27 cellular contexts compared by ENCODE assay signal in genomic region chr6:114282268-114282667, GRCh38.
DNase-seq lines count a peak whose midpoint lies in the region; ATAC-seq and TF ChIP-seq lines count a peak whose summit lies in the region.
"Had no signal": no experiment of that assay in that cellular context is flagged by ENCODE, and none has a peak within 500 bp of the region (broad histone marks: within the 10 kb centered on the region; RNA-seq: fewer than 3 reads in every experiment).

No MANE protein-coding gene starts in this region.

- H3K27ac ChIP-seq in endodermal cell (ENCODE audit: low read depth, low read length), result peak overlapping the region; percentile 51
- no peak overlapping the region for H3K27ac ChIP-seq in neural progenitor cell
- H3K27ac ChIP-seq: Peyer's patch, stomach, thyroid gland had no signal

- no peak for ATAC-seq in HG03432 (IDR thresholded peaks at IDR 0.05; ENCODE audit: unreplicated experiment)
- ATAC-seq: activated T-cell treated with anti-CD3 and anti-CD28 coated beads, Interleukin-2, amount 50 U/mL, for 4 hours; HCT116 had no signal

- H3K9me3 ChIP-seq in endodermal cell (ENCODE audit: control insufficient read depth, low read length) (no peaks in the 10 kb centered on the region), neural progenitor cell (ENCODE audit: low read depth) (no peaks in the 10 kb centered on the region)
- H3K9me3 ChIP-seq: Peyer's patch, stomach, thyroid gland had no signal

- H3K9ac ChIP-seq in endodermal cell (ENCODE audit: extremely low read depth, low read length, poor library complexity, severe bottlenecking) (no peak overlapping the region), neural progenitor cell (no peak overlapping the region)

- H3K36me3 Mint-ChIP-seq in endodermal cell (ENCODE audit: low read depth) (no peaks in the 10 kb centered on the region), neural progenitor cell (no peaks in the 10 kb centered on the region), mesothelial cell of epicardium (no peaks in the 10 kb centered on the region)
- H3K36me3 Mint-ChIP-seq: memory B cell had no signal

- H3K4me1 ChIP-seq in endodermal cell (ENCODE audit: control insufficient read depth, insufficient read depth, low read length), result no peaks in the 10 kb centered on the region
- H3K4me1 ChIP-seq in neural progenitor cell, result peaks cover 25% of the 10 kb centered on the region
- H3K4me1 ChIP-seq: Peyer's patch, stomach, thyroid gland had no signal

- no peak overlapping the region for H3K4me3 Mint-ChIP-seq in endodermal cell
- peak overlapping the region; percentile 48 for H3K4me3 Mint-ChIP-seq in neural progenitor cell
- H3K4me3 Mint-ChIP-seq in mesothelial cell of epicardium, result no peak overlapping the region
- H3K4me3 Mint-ChIP-seq: activated CD4-positive, alpha-beta T cell treated with anti-CD3 and anti-CD28 coated beads, Interleukin-2, amount 10 ng/mL, durations not matched to agents 7 days and 5 days; activated T-cell treated with anti-CD3 and anti-CD28 coated beads, Interleukin-2, amount 50 U/mL, for 4 hours; B cell; memory B cell had no signal

- H2AFZ ChIP-seq in neural progenitor cell (replicated peaks), result peak overlapping the region; percentile 48

- no peak for TF ChIP-seq CTCF in endodermal cell (conservative IDR thresholded peaks at IDR 0.05)
- TF ChIP-seq CTCF in neural progenitor cell (IDR thresholded peaks at IDR 0.05), result no peak
- TF ChIP-seq CTCF in GM10248 (IDR thresholded peaks at IDR 0.05; ENCODE audit: control extremely low read depth, extremely low read depth, low read depth, missing control alignments), result no peak
- no peak for TF ChIP-seq CTCF in mesothelial cell of epicardium (IDR thresholded peaks at IDR 0.05; ENCODE audit: unreplicated experiment)

- H3K4me1 Mint-ChIP-seq in endodermal cell (peaks cover 25% of the 10 kb centered on the region), neural progenitor cell (peaks cover 19% of the 10 kb centered on the region), mesothelial cell of epicardium (peaks cover 13% of the 10 kb centered on the region)
- H3K4me1 Mint-ChIP-seq: activated CD4-positive, alpha-beta T cell treated with anti-CD3 and anti-CD28 coated beads, Interleukin-2, amount 10 ng/mL, durations not matched to agents 7 days and 5 days; B cell; memory B cell had no signal

- H4K20me1 ChIP-seq in neural progenitor cell (ENCODE audit: low read depth), result no peaks in the 10 kb centered on the region

- H3K4me3 ChIP-seq in endodermal cell (ENCODE audit: low read length) (no peak overlapping the region), neural progenitor cell (no peak overlapping the region)
- H3K4me3 ChIP-seq: Peyer's patch, stomach, thyroid gland had no signal

- no peaks in the 10 kb centered on the region for H3K27me3 ChIP-seq in endodermal cell (ENCODE audit: control insufficient read depth, insufficient read depth, low read length, poor library complexity, severe bottlenecking)
- H3K27me3 ChIP-seq in neural progenitor cell, result no peaks in the 10 kb centered on the region
- H3K27me3 ChIP-seq: Peyer's patch, stomach, thyroid gland had no signal

- H3K9me3 Mint-ChIP-seq in endodermal cell, result no peaks in the 10 kb centered on the region
- no peaks in the 10 kb centered on the region for H3K9me3 Mint-ChIP-seq in neural progenitor cell
- no peaks in the 10 kb centered on the region for H3K9me3 Mint-ChIP-seq in mesothelial cell of epicardium
- H3K9me3 Mint-ChIP-seq: activated CD4-positive, alpha-beta T cell treated with anti-CD3 and anti-CD28 coated beads, Interleukin-2, amount 10 ng/mL, durations not matched to agents 7 days and 5 days; activated T-cell treated with anti-CD3 and anti-CD28 coated beads, Interleukin-2, amount 50 U/mL, for 4 hours; memory B cell had no signal

- no peaks in the 10 kb centered on the region for H3K27me3 Mint-ChIP-seq in endodermal cell (ENCODE audit: insufficient read depth)
- H3K27me3 Mint-ChIP-seq in neural progenitor cell (ENCODE audit: insufficient read depth, low read depth), result peaks cover 10% of the 10 kb centered on the region
- H3K27me3 Mint-ChIP-seq in mesothelial cell of epicardium (ENCODE audit: low read depth), result no peaks in the 10 kb centered on the region
- H3K27me3 Mint-ChIP-seq: activated CD4-positive, alpha-beta T cell treated with anti-CD3 and anti-CD28 coated beads, Interleukin-2, amount 10 ng/mL, durations not matched to agents 7 days and 5 days; B cell had no signal

- no peaks in the 10 kb centered on the region for H3F3A ChIP-seq in neural progenitor cell (ENCODE audit: low read depth)

- WGBS in endodermal cell (ENCODE audit: insufficient coverage in 1 of 2, insufficient read length in 1 of 2), 2 experiments, result 32 to 40% methylated on average over 5 to 6 of the region's 6 CpGs

- POLR2A ChIA-PET in GM10248 (lab: Yijun Ruan, JAX), result no interaction called here

- H3K36me3 ChIP-seq in endodermal cell (ENCODE audit: control insufficient read depth, insufficient read depth, low read length) (no peaks in the 10 kb centered on the region), neural progenitor cell (no peaks in the 10 kb centered on the region)
- H3K36me3 ChIP-seq: Peyer's patch, stomach, thyroid gland had no signal

- CTCF ChIA-PET in GM10248 (lab: Yijun Ruan, JAX), result interaction anchor here (1.8 kb wide), 1 partner anchor 13 kb away, joined by 4 read pairs; no protein-coding TSS in a partner anchor

- in situ Hi-C loops in KBM-7 (cut with MboI; ENCODE audit: low pct_unique_long_range_greater_than_20kb, low sequenced_read_pairs), result no loop called here

- peak overlapping the region; percentile 56 for H3K4me2 ChIP-seq in neural progenitor cell

- H3K79me2 ChIP-seq in neural progenitor cell (ENCODE audit: low read depth), result no peaks in the 10 kb centered on the region

- peak; percentile 76 for DNase-seq in DMS 273 (lab: John Stamatoyannopoulos, UW; ENCODE audit: unreplicated experiment)
- peak; percentile 52 for DNase-seq in NCI-H2171 treated with DMSO at 0.1 percent for 48 hours (lab: John Stamatoyannopoulos, UW)
- no peak for DNase-seq in endodermal cell
- no peak for DNase-seq in neural progenitor cell (ENCODE audit: low spot score)
- no peak for DNase-seq in GM10248 (ENCODE audit: extremely low spot score)
- no peak for DNase-seq in KBM-7
- no peak for DNase-seq in mesothelial cell of epicardium (ENCODE audit: low spot score in 2 of 2, unreplicated experiment in 2 of 2)
- DNase-seq: activated CD4-positive, alpha-beta T cell treated with anti-CD3 and anti-CD28 coated beads, Interleukin-2, amount 10 ng/mL, durations not matched to agents 7 days and 5 days; activated gamma-delta T cell treated with Interleukin-2 at 50 U/mL for 16 hours; activated T-cell treated with anti-CD3 and anti-CD28 coated beads, Interleukin-2, amount 50 U/mL, for 4 hours; effector CD8-positive, alpha-beta T cell; erythroblast; GDM1; Karpas-422; NCI-H1436 treated with DMSO at 0.1 percent for 48 hours; NCI-H510A treated with DMSO at 0.1 percent for 48 hours; nucleus accumbens; Peyer's patch; SIG-M5; stimulated activated CD4-positive, alpha-beta T cell treated with anti-CD3 and anti-CD28 coated beads, Interleukin-1b, Interleukin-23, amount 100 ng/mL, for 48 hours; stomach; T1000; thyroid gland had no signal

- H3K27ac Mint-ChIP-seq in endodermal cell, result peak overlapping the region; percentile 36
- H3K27ac Mint-ChIP-seq in neural progenitor cell, result peak overlapping the region; percentile 43
- no peak overlapping the region for H3K27ac Mint-ChIP-seq in mesothelial cell of epicardium
- H3K27ac Mint-ChIP-seq: activated CD4-positive, alpha-beta T cell treated with anti-CD3 and anti-CD28 coated beads, Interleukin-2, amount 10 ng/mL, durations not matched to agents 7 days and 5 days; B cell had no signal

Comparison
In these comparisons a context has a peak if more than half of its experiments do, and no peak if none do; other contexts are left out.
1. DNase-seq: peak in DMS 273 (single experiment) and NCI-H2171 treated with DMSO at 0.1 percent for 48 hours (single experiment); none in endodermal cell (single experiment), neural progenitor cell (single experiment), GM10248 (single experiment), KBM-7 (single experiment) and mesothelial cell of epicardium (0 of 2).